Comparison of ENCODE assay signal across 1 cellular context in genomic region chr20:58647162-58647813, GRCh38.
TF ChIP-seq lines count a peak whose summit lies in the region.

No MANE protein-coding gene starts in this region.

TF ChIP-seq in H1, 55 proteins besides CTCF, POLR2A, EP300 and RAD21:
- TF ChIP-seq RXRA (IDR thresholded peaks at IDR 0.05; ENCODE audit: insufficient read depth, low read depth, low read length) (no peak), ASH2L (IDR thresholded peaks at IDR 0.05; ENCODE audit: low read length) (no peak), SP1 (IDR thresholded peaks at IDR 0.05; ENCODE audit: low read depth, low read length) (no peak), CEBPB (IDR thresholded peaks at IDR 0.05; ENCODE audit: low read depth, low read length) (no peak), PHF8 (conservative IDR thresholded peaks at IDR 0.05; ENCODE audit: low read depth, low read length) (no peak), SRF (IDR thresholded peaks at IDR 0.05; ENCODE audit: low read depth, low read length) (no peak), FOSL1 (IDR thresholded peaks at IDR 0.05; ENCODE audit: insufficient read depth, low read depth, low read length) (no peak), RBBP5 (IDR thresholded peaks at IDR 0.05; ENCODE audit: borderline replicate concordance, low read depth, low read length) (no peak), HDAC6 (IDR thresholded peaks at IDR 0.05; ENCODE audit: low read depth, low read length) (no peak), E2F6 (IDR thresholded peaks at IDR 0.05) (no peak), SAP30 (IDR thresholded peaks at IDR 0.05; ENCODE audit: insufficient read depth, insufficient replicate concordance, low read length) (no peak), CTBP2 (IDR thresholded peaks at IDR 0.05; ENCODE audit: borderline replicate concordance, insufficient read depth, insufficient read length, low read length) (no peak), ATF2 (IDR thresholded peaks at IDR 0.05; ENCODE audit: low read length) (no peak), CBX5 (IDR thresholded peaks at IDR 0.05; ENCODE audit: low read depth, low read length) (no peak), ZNF274 (IDR thresholded peaks at IDR 0.05; ENCODE audit: borderline replicate concordance, extremely low read depth, low read length) (no peak), RFX5 (IDR thresholded peaks at IDR 0.05; ENCODE audit: borderline replicate concordance, low read depth, low read length) (no peak), TAF7 (optimal IDR thresholded peaks at IDR 0.05; ENCODE audit: borderline replicate concordance, low read depth, low read length) (no peak), CHD7 (IDR thresholded peaks at IDR 0.05; ENCODE audit: insufficient replicate concordance, low read length) (no peak)
TF ChIP-seq in H1: peak in this region for 0.
